ENCODE assay signal across 14 cellular contexts in the genomic region with DNA sequence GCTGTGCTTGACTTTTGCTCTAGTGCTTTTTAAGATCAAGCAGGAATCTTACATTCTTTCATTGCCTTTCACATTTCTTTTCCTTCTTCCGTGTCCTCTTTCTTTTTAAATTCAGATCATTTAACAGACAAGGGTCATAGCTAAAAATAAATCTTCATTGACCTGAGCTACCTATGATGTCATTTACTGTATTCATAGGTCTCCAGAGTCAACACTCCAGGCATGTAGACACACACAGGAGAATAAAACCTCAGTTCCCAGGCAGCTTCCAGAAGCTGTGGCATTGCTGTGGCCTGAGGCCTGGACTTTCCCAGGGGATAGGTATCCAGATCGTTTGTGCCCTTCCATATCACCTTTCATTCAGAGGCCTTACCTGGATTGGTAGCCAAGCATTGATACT. TPM values are rescaled to one million over a fixed set of nuclear protein-coding genes. Genes with fewer than 3 reads are reported as not detected.
DNase-seq lines count a peak whose midpoint lies in the region; ATAC-seq and TF ChIP-seq lines count a peak whose summit lies in the region.
"Had no signal": no experiment of that assay in that cellular context is flagged by ENCODE, and none has a peak within 500 bp of the region (broad histone marks: within the 10 kb centered on the region; RNA-seq: fewer than 3 reads in every experiment).

No MANE protein-coding gene starts in this region.

- no peak for TF ChIP-seq CTCF in stomach (IDR thresholded peaks at IDR 0.05)

- intact Hi-C loops in right cardiac atrium (cut with DNase I) (loop anchor here in 1 of 4 donors (10.0 kb wide), 1 partner anchor 63 kb away; no protein-coding TSS in a partner anchor), stomach (cut with DNase I; ENCODE audit: low total_unique reads) (no loop called here)

- 53% methylated on average over 2 of the region's 2 CpGs for WGBS in right cardiac atrium
- WGBS in stomach, 5 donors: 20 to 49% (median 41%) methylated on average over 2 of the region's 2 CpGs

- peak overlapping the region; percentile 30; the same call in 1 of the 2 replicates for H3K27ac ChIP-seq in SJCRH30
- H3K27ac ChIP-seq in right cardiac atrium (ENCODE audit: low read length): peak overlapping the region; percentile 43
- H3K27ac ChIP-seq in stomach: peak overlapping the region in 3 of 5 donors; percentile 24 to 61 (median 33)

- TF ChIP-seq EP300 in stomach (IDR thresholded peaks at IDR 0.05): no peak

- no peaks in the 10 kb centered on the region for H3K27me3 ChIP-seq in SJCRH30
- H3K27me3 ChIP-seq in right cardiac atrium (ENCODE audit: control insufficient read depth, insufficient read depth): no peaks in the 10 kb centered on the region
- H3K27me3 ChIP-seq in stomach: no peaks in the 10 kb centered on the region
- H3K27me3 ChIP-seq: MG63 had no signal

- peak; percentile 76 for DNase-seq in H4 (ENCODE audit: low spot score)
- peak in 1 of 2 experiments; percentile 44 for DNase-seq in SJCRH30
- DNase-seq in right cardiac atrium: no peak
- DNase-seq in stomach: no peak
- DNase-seq in globus pallidus (ENCODE audit: low spot score): no peak
- no peak for DNase-seq in NOMO-1 (lab: John Stamatoyannopoulos, UW; ENCODE audit: unreplicated experiment in 2 of 2)
- no peak for DNase-seq in activated CD4-positive, alpha-beta T cell treated with anti-CD3 and anti-CD28 coated beads for 48 hours
- DNase-seq: activated CD8-positive, alpha-beta memory T cell treated with anti-CD3 and anti-CD28 coated beads for 24 hours; DMS 273 treated with DMSO at 0.1 percent for 48 hours; effector memory CD8-positive, alpha-beta T cell; MG63; naive thymus-derived CD8-positive, alpha-beta T cell had no signal

- H3K36me3 ChIP-seq in SJCRH30 (no peaks in the 10 kb centered on the region), stomach (no peaks in the 10 kb centered on the region)
- H3K36me3 ChIP-seq: MG63 had no signal

- ATAC-seq in right cardiac atrium (no peak), GM21723 (IDR thresholded peaks at IDR 0.05; ENCODE audit: unreplicated experiment) (no peak)
- ATAC-seq: effector memory CD8-positive, alpha-beta T cell; naive thymus-derived CD8-positive, alpha-beta T cell; stimulated activated effector memory CD8-positive, alpha-beta T cell treated with anti-CD3 and anti-CD28 coated beads, Interleukin-12 subunit alpha, Interleukin-12 subunit beta, amount 100 ng/mL, for 72 hours had no signal

- TF ChIP-seq POLR2A in stomach (IDR thresholded peaks at IDR 0.05): no peak

- H3K4me3 ChIP-seq in SJCRH30: no peak overlapping the region
- H3K4me3 ChIP-seq in right cardiac atrium (ENCODE audit: low read length): no peak overlapping the region
- H3K4me3 ChIP-seq in stomach: no peak overlapping the region
- H3K4me3 ChIP-seq: MG63 had no signal

- H3K9me3 ChIP-seq in SJCRH30 (replicated peaks) (no peaks in the 10 kb centered on the region), right cardiac atrium (ENCODE audit: control insufficient read depth, low read length) (no peaks in the 10 kb centered on the region), stomach (no peaks in the 10 kb centered on the region)
- H3K9me3 ChIP-seq: MG63 had no signal

- H3K4me1 ChIP-seq in SJCRH30 (peaks cover 43% of the 10 kb centered on the region), right cardiac atrium (ENCODE audit: control insufficient read depth, insufficient read depth, low read length) (peaks cover 15% of the 10 kb centered on the region), stomach (peaks cover 28 to 57% (median 36%) of the 10 kb centered on the region in 4 donors)

RNA-seq across cellular contexts. Expression of a gene that starts 38.5 kb away (rescaled TPM):
- total RNA-seq in H4 (2014; rRNA removed; shearing (Covaris generic)): 89.4 and 98.0 TPM in 2 replicates
- total RNA-seq in SJCRH30 (2014; rRNA removed; shearing (Covaris generic)): 206 and 246 TPM in 2 replicates
- total RNA-seq in right cardiac atrium (100 to 1,000 TPM in 3 of 4 donors, 10 to 100 TPM in 1; 99.0 to 132 (median 115) TPM), stomach (100 to 1,000 TPM in 4 of 5 donors, 10 to 100 TPM in 1; 70.1 to 186 (median 154) TPM)
- polyA plus RNA-seq in right cardiac atrium (29.8 TPM), stomach (10 to 100 TPM in 2 of 3 donors, 1 to 10 TPM in 1; 8.5 to 40.9 (median 38.5) TPM)
